ENCODE assay signal across 28 cellular contexts in the genomic region with DNA sequence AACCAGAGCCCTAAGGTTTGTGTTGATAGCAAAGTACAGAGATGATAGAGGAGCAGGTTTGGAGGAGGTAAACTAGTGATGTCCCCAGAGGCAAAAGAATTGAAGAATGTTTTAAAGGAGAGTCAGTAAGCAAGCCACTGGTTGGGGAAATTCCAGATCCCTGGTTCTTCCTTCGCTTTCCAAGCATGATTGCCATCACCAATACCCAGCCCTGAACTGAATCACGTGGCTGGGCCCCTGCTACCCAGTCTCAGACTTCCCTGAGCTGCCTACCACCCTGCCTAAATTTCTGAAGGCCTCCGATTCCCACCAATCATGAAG.
"Had no signal": no experiment of that assay in that cellular context is flagged by ENCODE, and none has a peak within 500 bp of the region (broad histone marks: within the 10 kb centered on the region; RNA-seq: fewer than 3 reads in every experiment).

No MANE protein-coding gene starts in this region.

- H3K9ac ChIP-seq: neural progenitor cell, parathyroid adenoma had no signal

- H3K36me3 ChIP-seq: neural progenitor cell, ovary, spleen, stomach, thoracic aorta, thyroid gland, tibial nerve, upper lobe of left lung, vagina had no signal

- H3K4me1 Mint-ChIP-seq: natural killer cell, nephron, neural progenitor cell had no signal

- H3K79me2 ChIP-seq: parathyroid adenoma had no signal

- DNase-seq: natural killer cell; occipital lobe; ovary; posterior cingulate gyrus; psoas muscle; right cardiac atrium; spleen; stimulated activated CD4-positive, alpha-beta T cell treated with anti-CD3 and anti-CD28 coated beads, Interleukin-12 subunit alpha, Interleukin-12 subunit beta, amount 100 ng/mL, for 4 hours; stimulated activated CD4-positive, alpha-beta T cell treated with anti-CD3 and anti-CD28 coated beads, Interleukin-1b, Interleukin-23, amount 100 ng/mL, for 48 hours; stimulated activated CD4-positive, alpha-beta T cell treated with anti-CD3 and anti-CD28 coated beads, Interleukin-4, amount 100 ng/mL, for 1 hour; stimulated activated CD4-positive, alpha-beta T cell treated with anti-CD3 and anti-CD28 coated beads, Interleukin-4, amount 100 ng/mL, for 4 hours; stimulated activated CD8-positive, alpha-beta memory T cell treated with anti-CD3 and anti-CD28 coated beads, Interleukin-4, amount 100 ng/mL, for 48 hours; stimulated activated naive B cell treated with anti-CD40 and anti-IgM and Interleukin-4, amounts not matched to agents 10 μg/mL and 1 μg/mL and 100 μg/mL, for 72 hours; stimulated activated naive CD4-positive, alpha-beta T cell treated with Interleukin-2 at 50 U/mL for 16 hours; stomach; thyroid gland; upper lobe of left lung had no signal

- ATAC-seq: natural killer cell; psoas muscle; right cardiac atrium; sciatic nerve; stimulated activated naive B cell treated with anti-CD40 and anti-IgM and Interleukin-4, amounts not matched to agents 10 μg/mL and 1 μg/mL and 100 μg/mL, for 72 hours had no signal

- H3K27me3 Mint-ChIP-seq: progenitor cell of endocrine pancreas; stimulated activated naive B cell treated with anti-CD40 and anti-IgM and Interleukin-4, amounts not matched to agents 10 μg/mL and 1 μg/mL and 100 μg/mL, for 72 hours; stimulated activated naive CD8-positive, alpha-beta T cell treated with anti-CD3 and anti-CD28 coated beads, Interleukin-15, Interleukin-2, amounts not matched to agents 100 ng/mL and 50 ng/mL, for 24 hours had no signal

- H3K9me3 Mint-ChIP-seq: natural killer cell; neural progenitor cell; stimulated activated naive B cell treated with anti-CD40 and anti-IgM and Interleukin-4, amounts not matched to agents 10 μg/mL and 1 μg/mL and 100 μg/mL, for 72 hours; stimulated activated naive CD8-positive, alpha-beta T cell treated with anti-CD3 and anti-CD28 coated beads, Interleukin-15, Interleukin-2, amounts not matched to agents 100 ng/mL and 50 ng/mL, for 24 hours had no signal

- H3K27me3 ChIP-seq: neural progenitor cell, ovary, spleen, stomach, thyroid gland, tibial nerve, upper lobe of left lung, vagina had no signal

- H3K27ac ChIP-seq: neural progenitor cell, ovary, parathyroid adenoma, psoas muscle, stomach, thoracic aorta, thyroid gland, upper lobe of left lung, vagina had no signal

- H3K9me3 ChIP-seq: ovary, psoas muscle, spleen, stomach, thoracic aorta, thyroid gland, tibial nerve, upper lobe of left lung, vagina had no signal

- H3K4me3 ChIP-seq: neural progenitor cell, ovary, psoas muscle, skin epidermis, smooth muscle cell, spleen, stomach, thoracic aorta, thyroid gland, tibial nerve, upper lobe of left lung, vagina had no signal

- H2AFZ ChIP-seq: neural progenitor cell, parathyroid adenoma had no signal

- H3K4me2 ChIP-seq: neural progenitor cell, smooth muscle cell had no signal

- H3K4me3 Mint-ChIP-seq: natural killer cell; nephron; neural progenitor cell; stimulated activated naive B cell treated with anti-CD40 and anti-IgM and Interleukin-4, amounts not matched to agents 10 μg/mL and 1 μg/mL and 100 μg/mL, for 72 hours; stimulated activated naive CD8-positive, alpha-beta T cell treated with anti-CD3 and anti-CD28 coated beads, Interleukin-15, Interleukin-2, amounts not matched to agents 100 ng/mL and 50 ng/mL, for 24 hours had no signal

- H3K36me3 Mint-ChIP-seq: natural killer cell, neural progenitor cell had no signal

- H3K4me1 ChIP-seq: neural progenitor cell, parathyroid adenoma, psoas muscle, thyroid gland, tibial nerve, upper lobe of left lung, vagina had no signal

- H3K27ac Mint-ChIP-seq: natural killer cell; nephron; neural progenitor cell; progenitor cell of endocrine pancreas; stimulated activated naive B cell treated with anti-CD40 and anti-IgM and Interleukin-4, amounts not matched to agents 10 μg/mL and 1 μg/mL and 100 μg/mL, for 72 hours; stimulated activated naive CD8-positive, alpha-beta T cell treated with anti-CD3 and anti-CD28 coated beads, Interleukin-15, Interleukin-2, amounts not matched to agents 100 ng/mL and 50 ng/mL, for 24 hours had no signal
